ENCODE assay signal across 1 cellular context in the genomic region with DNA sequence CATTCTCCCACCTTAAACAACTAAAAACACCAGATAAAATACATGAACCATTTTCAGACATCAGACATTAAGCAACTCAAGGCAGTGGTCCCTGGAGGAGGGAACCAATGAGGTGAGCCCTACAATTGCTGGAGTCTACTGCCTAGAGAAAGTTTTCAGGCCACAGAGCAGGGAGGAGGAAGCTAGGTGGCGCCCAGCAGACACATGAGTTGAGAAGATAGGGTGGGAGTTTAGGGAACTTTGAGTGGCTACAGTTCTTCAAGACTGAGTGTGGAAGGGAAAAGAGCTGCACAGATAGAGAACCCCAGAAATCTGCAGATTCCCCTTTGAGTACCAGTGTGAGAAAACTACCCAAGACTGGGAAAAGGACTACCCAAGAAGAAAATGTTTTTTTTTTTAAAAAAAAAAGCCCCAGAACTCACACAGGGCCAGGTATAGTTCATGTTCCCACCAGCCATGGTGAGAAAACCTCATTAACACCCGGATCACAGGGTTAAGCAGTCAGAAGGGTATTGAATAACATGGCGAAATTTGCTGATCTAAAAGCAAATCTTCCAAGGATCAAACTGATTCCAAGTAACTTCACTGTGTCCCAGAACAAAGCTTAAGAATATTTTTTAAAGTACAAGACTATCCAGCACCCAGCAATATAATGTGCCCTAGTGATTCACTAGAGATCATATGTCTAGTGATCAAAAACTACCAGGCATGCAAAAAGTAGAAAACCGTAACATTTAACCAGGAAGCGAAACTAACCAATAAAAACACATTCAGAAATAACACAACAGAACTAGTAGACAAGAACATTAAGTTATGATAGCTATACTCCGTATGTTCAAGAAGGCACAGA.
TF ChIP-seq lines count a peak whose summit lies in the region.

No MANE protein-coding gene starts in this region.

TF ChIP-seq in K562, 482 proteins besides CTCF, POLR2A, EP300 and RAD21:
- TF ChIP-seq, protein P1, sequence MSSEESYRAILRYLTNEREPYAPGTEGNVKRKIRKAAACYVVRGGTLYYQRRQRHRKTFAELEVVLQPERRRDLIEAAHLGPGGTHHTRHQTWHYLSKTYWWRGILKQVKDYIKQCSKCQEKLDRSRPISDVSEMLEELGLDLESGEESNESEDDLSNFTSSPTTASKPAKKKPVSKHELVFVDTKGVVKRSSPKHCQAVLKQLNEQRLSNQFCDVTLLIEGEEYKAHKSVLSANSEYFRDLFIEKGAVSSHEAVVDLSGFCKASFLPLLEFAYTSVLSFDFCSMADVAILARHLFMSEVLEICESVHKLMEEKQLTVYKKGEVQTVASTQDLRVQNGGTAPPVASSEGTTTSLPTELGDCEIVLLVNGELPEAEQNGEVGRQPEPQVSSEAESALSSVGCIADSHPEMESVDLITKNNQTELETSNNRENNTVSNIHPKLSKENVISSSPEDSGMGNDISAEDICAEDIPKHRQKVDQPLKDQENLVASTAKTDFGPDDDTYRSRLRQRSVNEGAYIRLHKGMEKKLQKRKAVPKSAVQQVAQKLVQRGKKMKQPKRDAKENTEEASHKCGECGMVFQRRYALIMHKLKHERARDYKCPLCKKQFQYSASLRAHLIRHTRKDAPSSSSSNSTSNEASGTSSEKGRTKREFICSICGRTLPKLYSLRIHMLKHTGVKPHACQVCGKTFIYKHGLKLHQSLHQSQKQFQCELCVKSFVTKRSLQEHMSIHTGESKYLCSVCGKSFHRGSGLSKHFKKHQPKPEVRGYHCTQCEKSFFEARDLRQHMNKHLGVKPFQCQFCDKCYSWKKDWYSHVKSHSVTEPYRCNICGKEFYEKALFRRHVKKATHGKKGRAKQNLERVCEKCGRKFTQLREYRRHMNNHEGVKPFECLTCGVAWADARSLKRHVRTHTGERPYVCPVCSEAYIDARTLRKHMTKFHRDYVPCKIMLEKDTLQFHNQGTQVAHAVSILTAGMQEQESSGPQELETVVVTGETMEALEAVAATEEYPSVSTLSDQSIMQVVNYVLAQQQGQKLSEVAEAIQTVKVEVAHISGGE (CRISPR knock-in tag; IDR thresholded peaks at IDR 0.05) = no peak
- TF ChIP-seq, protein P2, sequence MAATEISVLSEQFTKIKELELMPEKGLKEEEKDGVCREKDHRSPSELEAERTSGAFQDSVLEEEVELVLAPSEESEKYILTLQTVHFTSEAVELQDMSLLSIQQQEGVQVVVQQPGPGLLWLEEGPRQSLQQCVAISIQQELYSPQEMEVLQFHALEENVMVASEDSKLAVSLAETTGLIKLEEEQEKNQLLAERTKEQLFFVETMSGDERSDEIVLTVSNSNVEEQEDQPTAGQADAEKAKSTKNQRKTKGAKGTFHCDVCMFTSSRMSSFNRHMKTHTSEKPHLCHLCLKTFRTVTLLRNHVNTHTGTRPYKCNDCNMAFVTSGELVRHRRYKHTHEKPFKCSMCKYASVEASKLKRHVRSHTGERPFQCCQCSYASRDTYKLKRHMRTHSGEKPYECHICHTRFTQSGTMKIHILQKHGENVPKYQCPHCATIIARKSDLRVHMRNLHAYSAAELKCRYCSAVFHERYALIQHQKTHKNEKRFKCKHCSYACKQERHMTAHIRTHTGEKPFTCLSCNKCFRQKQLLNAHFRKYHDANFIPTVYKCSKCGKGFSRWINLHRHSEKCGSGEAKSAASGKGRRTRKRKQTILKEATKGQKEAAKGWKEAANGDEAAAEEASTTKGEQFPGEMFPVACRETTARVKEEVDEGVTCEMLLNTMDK (IDR thresholded peaks at IDR 0.05; ENCODE audit: borderline replicate concordance, insufficient read depth, low read depth, low read length, poor library complexity, severe bottlenecking) = peak; percentile 56
